8 cellular contexts compared by ENCODE assay signal in the genomic region with DNA sequence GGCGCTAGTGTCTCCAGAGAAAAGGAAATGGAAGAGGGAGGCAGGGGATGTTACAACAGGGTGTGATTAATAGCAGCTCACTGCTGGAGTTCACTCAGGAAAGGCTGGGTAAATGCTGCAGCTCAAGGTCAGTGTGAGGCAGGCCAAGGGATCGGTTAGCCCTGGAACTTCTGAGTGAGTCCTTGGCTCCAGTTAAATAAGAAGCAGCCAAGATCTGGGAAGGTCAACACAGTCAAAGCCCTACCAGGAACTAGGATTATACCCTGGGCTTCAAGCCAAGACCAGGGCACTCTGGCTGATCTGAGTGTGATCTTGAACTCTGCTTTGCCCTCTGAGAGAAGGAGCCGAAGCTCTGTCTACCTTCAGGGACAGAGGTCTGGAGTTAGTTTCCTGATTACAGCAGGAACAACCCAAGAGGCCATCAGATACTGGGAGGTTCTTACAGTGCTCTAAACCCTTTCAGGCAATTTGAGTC. TPM values are rescaled to one million over a fixed set of nuclear protein-coding genes. Genes with fewer than 3 reads are reported as not detected.
DNase-seq lines count a peak whose midpoint lies in the region; ATAC-seq lines count a peak whose summit lies in the region.

No MANE protein-coding gene starts in this region.

- in situ Hi-C loops in G401 (cut with HindIII; ENCODE audit: low sequenced_read_pairs): no loop called here

- intact Hi-C loops in Right ventricle myocardium superior (cut with DNase I): loop anchor here (10.0 kb wide), 1 partner anchor 107 kb away; a partner anchor contains a TSS

- ATAC-seq in Right ventricle myocardium superior (ENCODE audit: poor library complexity) (peak; percentile 93), HG03565 (IDR thresholded peaks at IDR 0.05; ENCODE audit: unreplicated experiment) (no peak), HG02938 (IDR thresholded peaks at IDR 0.05; ENCODE audit: unreplicated experiment) (no peak), GM21390 (IDR thresholded peaks at IDR 0.05; ENCODE audit: unreplicated experiment) (no peak)

- DNase-seq in G401 (ENCODE audit: low spot score) (peak; percentile 14), RPMI8226 (peak; percentile 5), Right ventricle myocardium superior (peak; percentile 67), retina (peak; percentile 25), cortex of kidney (lab: John Stamatoyannopoulos, UW) (no peak)

RNA-seq across cellular contexts. Expression of a gene that starts 44.3 kb away (rescaled TPM):
- total RNA-seq in G401 (2014; rRNA removed; shearing (Covaris generic)): 248 and 276 TPM in 2 replicates
- 43.5 TPM for total RNA-seq in Right ventricle myocardium superior
